In the genomic region with DNA sequence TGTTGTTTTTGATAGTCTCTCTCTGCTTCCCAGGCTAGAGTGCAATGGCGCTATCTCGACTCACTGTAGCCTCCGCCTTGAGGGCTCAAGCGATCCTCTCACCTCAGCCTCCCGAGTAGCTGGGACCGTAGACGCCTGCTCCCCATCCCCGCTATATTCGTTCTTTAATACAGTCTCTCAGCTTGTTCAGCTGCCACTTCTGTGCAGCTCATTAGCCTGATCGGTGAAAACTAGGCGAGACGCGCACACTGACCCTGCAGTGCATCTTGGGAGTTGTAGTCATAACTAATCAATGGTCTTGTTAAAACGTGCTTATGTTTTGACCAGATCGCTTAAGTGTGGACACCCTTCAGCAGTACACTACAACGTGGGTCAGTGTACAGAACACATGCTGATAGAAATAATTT, we compare ENCODE assay signal across 1 cellular context.
TF ChIP-seq lines count a peak whose summit lies in the region.

No MANE protein-coding gene starts in this region.

TF ChIP-seq in K562, 482 proteins besides CTCF, POLR2A, EP300 and RAD21 (continued from another document and continues in another):
- peak; percentile 74 for TF ChIP-seq BHLHE40 (IDR thresholded peaks at IDR 0.05; ENCODE audit: low read length)
- no peak for TF ChIP-seq IFI16 (CRISPR knock-in tag; IDR thresholded peaks at IDR 0.05)
- TF ChIP-seq SPI1 (IDR thresholded peaks at IDR 0.05; ENCODE audit: borderline replicate concordance, low read depth, low read length), result no peak
- TF ChIP-seq AFF1 (IDR thresholded peaks at IDR 0.05; ENCODE audit: low read depth in 1 of 2, partially characterized antibody in 2 of 2), result no peak
- peak; percentile 64; the same call in 1 of the 2 replicates for TF ChIP-seq POLR2AphosphoS5 (IDR thresholded peaks at IDR 0.05; ENCODE audit: control insufficient read depth, insufficient read depth, low read depth, low read length)
- no peak for TF ChIP-seq GTF2E2 (tag; IDR thresholded peaks at IDR 0.05)
- TF ChIP-seq FOXK2 (conservative IDR thresholded peaks at IDR 0.05 in 1 of 2, IDR thresholded peaks at IDR 0.05 in 1 of 2; ENCODE audit: low read depth in 2 of 2), result peak; percentile 54 to 61; a peak in 3 of 4 replicates
- TF ChIP-seq ZNF133 (CRISPR knock-in tag; IDR thresholded peaks at IDR 0.05), result no peak
- no peak for TF ChIP-seq MBD2 (IDR thresholded peaks at IDR 0.05; ENCODE audit: borderline replicate concordance, low read depth)
- TF ChIP-seq CHD4 (IDR thresholded peaks at IDR 0.05; ENCODE audit: insufficient read depth, insufficient replicate concordance, low read depth, low read length, poor library complexity, severe bottlenecking), result no peak
- peak in 2 of 3 experiments; percentile 70 to 83 for TF ChIP-seq YY1 (IDR thresholded peaks at IDR 0.05; ENCODE audit: borderline replicate concordance in 1 of 3, control insufficient read depth in 1 of 3, extremely low read depth in 1 of 3, insufficient read depth in 3 of 3, insufficient read length in 1 of 3, insufficient replicate concordance in 2 of 3, low read depth in 1 of 3, low read length in 2 of 3)
- peak; percentile 61 for TF ChIP-seq TBP (optimal IDR thresholded peaks at IDR 0.05; ENCODE audit: low read depth, low read length)
- no peak for TF ChIP-seq ETV5 (CRISPR knock-in tag; IDR thresholded peaks at IDR 0.05; ENCODE audit: low read depth)
- no peak for TF ChIP-seq SMARCE1 (IDR thresholded peaks at IDR 0.05)
- peak; percentile 82 for TF ChIP-seq ZBTB17 (CRISPR knock-in tag; IDR thresholded peaks at IDR 0.05)
- TF ChIP-seq BRD4 (IDR thresholded peaks at IDR 0.05), result no peak
- peak; percentile 10; the same call in 1 of the 2 replicates for TF ChIP-seq ATF7 (IDR thresholded peaks at IDR 0.05)
- TF ChIP-seq ETS1 (conservative IDR thresholded peaks at IDR 0.05; ENCODE audit: control insufficient read depth, low read depth, low read length), result 0 out of 2 replicates have a peak, but pooled peaks have one; percentile 45
- TF ChIP-seq RFX5 (IDR thresholded peaks at IDR 0.05; ENCODE audit: low read depth, low read length), result no peak
- TF ChIP-seq ZFPM2 (CRISPR knock-in tag; IDR thresholded peaks at IDR 0.05), result no peak
- TF ChIP-seq ZBTB11 (CRISPR knock-in tag; IDR thresholded peaks at IDR 0.05), result no peak
- no peak for TF ChIP-seq PRPF4 (IDR thresholded peaks at IDR 0.05; ENCODE audit: insufficient read depth, low read depth, low read length, poor library complexity, severe bottlenecking)
- TF ChIP-seq HDAC8 (tag; IDR thresholded peaks at IDR 0.05), result no peak
- peak; percentile 87 for TF ChIP-seq HCFC1 (IDR thresholded peaks at IDR 0.05; ENCODE audit: low read depth, low read length)
- TF ChIP-seq, protein P1, sequence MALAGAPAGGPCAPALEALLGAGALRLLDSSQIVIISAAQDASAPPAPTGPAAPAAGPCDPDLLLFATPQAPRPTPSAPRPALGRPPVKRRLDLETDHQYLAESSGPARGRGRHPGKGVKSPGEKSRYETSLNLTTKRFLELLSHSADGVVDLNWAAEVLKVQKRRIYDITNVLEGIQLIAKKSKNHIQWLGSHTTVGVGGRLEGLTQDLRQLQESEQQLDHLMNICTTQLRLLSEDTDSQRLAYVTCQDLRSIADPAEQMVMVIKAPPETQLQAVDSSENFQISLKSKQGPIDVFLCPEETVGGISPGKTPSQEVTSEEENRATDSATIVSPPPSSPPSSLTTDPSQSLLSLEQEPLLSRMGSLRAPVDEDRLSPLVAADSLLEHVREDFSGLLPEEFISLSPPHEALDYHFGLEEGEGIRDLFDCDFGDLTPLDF (CRISPR knock-in tag; IDR thresholded peaks at IDR 0.05), result peak; percentile 46; the same call in 1 of the 2 replicates
- no peak for TF ChIP-seq SIRT6 (IDR thresholded peaks at IDR 0.05; ENCODE audit: low read depth, low read length)
- no peak for TF ChIP-seq PTBP1 (IDR thresholded peaks at IDR 0.05; ENCODE audit: low read depth, low read length)
- TF ChIP-seq ZNF431 (CRISPR knock-in tag; IDR thresholded peaks at IDR 0.05), result no peak
- 0 out of 4 replicates have a peak, but pooled peaks of 1 of the 2 experiments have one; percentile 20 for TF ChIP-seq ZMIZ1 (IDR thresholded peaks at IDR 0.05; ENCODE audit: low read depth in 2 of 2, low read length in 2 of 2)
- TF ChIP-seq, protein P2, sequence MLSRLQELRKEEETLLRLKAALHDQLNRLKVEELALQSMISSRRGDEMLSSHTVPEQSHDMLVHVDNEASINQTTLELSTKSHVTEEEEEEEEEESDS (CRISPR knock-in tag; IDR thresholded peaks at IDR 0.05), result no peak
- TF ChIP-seq, protein P3, sequence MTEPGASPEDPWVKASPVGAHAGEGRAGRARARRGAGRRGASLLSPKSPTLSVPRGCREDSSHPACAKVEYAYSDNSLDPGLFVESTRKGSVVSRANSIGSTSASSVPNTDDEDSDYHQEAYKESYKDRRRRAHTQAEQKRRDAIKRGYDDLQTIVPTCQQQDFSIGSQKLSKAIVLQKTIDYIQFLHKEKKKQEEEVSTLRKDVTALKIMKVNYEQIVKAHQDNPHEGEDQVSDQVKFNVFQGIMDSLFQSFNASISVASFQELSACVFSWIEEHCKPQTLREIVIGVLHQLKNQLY (CRISPR knock-in tag; conservative IDR thresholded peaks at IDR 0.05), result 0 out of 4 replicates have a peak, but pooled peaks of 1 of the 2 experiments have one; percentile 29
- peak in 1 of 2 experiments; percentile 86; a peak in 3 of 4 replicates for TF ChIP-seq SIN3A (IDR thresholded peaks at IDR 0.05; ENCODE audit: borderline replicate concordance in 2 of 2, control insufficient read depth in 1 of 2, low read depth in 2 of 2, low read length in 2 of 2)
- peak; percentile 54; the same call in 1 of the 2 replicates for TF ChIP-seq NR2C2 (CRISPR knock-in tag; IDR thresholded peaks at IDR 0.05)
- peak; percentile 67 for TF ChIP-seq NR2C2 (tag; IDR thresholded peaks at IDR 0.05)
- TF ChIP-seq JUND (IDR thresholded peaks at IDR 0.05; ENCODE audit: borderline replicate concordance, low read depth, low read length), result no peak
- 0 out of 3 replicates have a peak, but pooled peaks have one; percentile 16 for TF ChIP-seq JUND (tag; IDR thresholded peaks at IDR 0.05; ENCODE audit: borderline replicate concordance, low read depth, low read length)
- TF ChIP-seq TGIF2 (CRISPR knock-in tag; IDR thresholded peaks at IDR 0.05), result no peak
- peak; percentile 72; the same call in 1 of the 2 replicates for TF ChIP-seq ARID4B (CRISPR knock-in tag; IDR thresholded peaks at IDR 0.05)
- TF ChIP-seq NFIC (IDR thresholded peaks at IDR 0.05), result no peak
- TF ChIP-seq ZBED1 (IDR thresholded peaks at IDR 0.05), result no peak
- TF ChIP-seq HDAC1 (IDR thresholded peaks at IDR 0.05), result peak in 1 of 2 experiments; percentile 79; a peak in 1 of 4 replicates
- TF ChIP-seq ZBTB8A (IDR thresholded peaks at IDR 0.05; ENCODE audit: partially characterized antibody), result no peak
